32 cellular contexts compared by ENCODE assay signal in genomic region chr1:6251681-6252373, GRCh38.
"Had no signal": no experiment of that assay in that cellular context is flagged by ENCODE, and none has a peak within 500 bp of the region (broad histone marks: within the 10 kb centered on the region; RNA-seq: fewer than 3 reads in every experiment).

No MANE protein-coding gene starts in this region.

- H3K27me3 ChIP-seq: Peyer's patch had no signal

- H3K4me3 ChIP-seq: Peyer's patch had no signal

- H3K27ac ChIP-seq: Peyer's patch, VCaP had no signal

- ATAC-seq: activated naive CD8-positive, alpha-beta T cell treated with anti-CD3 and anti-CD28 coated beads, Interleukin-2, amount 50 U/mL, for 24 hours; PC-3; Right ventricle myocardium inferior; SK-N-SH treated with all-trans-retinoic acid at 6 μM for 48 hours; T-cell had no signal

- DNase-seq: activated B cell treated with CpG ODN at 0.5 μM for 24 hours; activated CD4-positive, alpha-beta memory T cell treated with anti-CD3 and anti-CD28 coated beads, Interleukin-2, amount 10 ng/mL, durations not matched to agents 7 days and 5 days; activated CD4-positive, alpha-beta T cell treated with anti-CD3 and anti-CD28 coated beads for 4 hours; activated CD4-positive, CD25-positive, alpha-beta regulatory T cell treated with anti-CD3 and anti-CD28 coated beads, Interleukin-2, amount 50 U/mL, for 72 hours; activated gamma-delta T cell; activated naive CD4-positive, alpha-beta T cell treated with Interleukin-2 at 50 U/mL for 16 hours; activated naive CD8-positive, alpha-beta T cell treated with anti-CD3 and anti-CD28 coated beads, Interleukin-2, amount 50 U/mL, for 24 hours; activated T-cell treated with anti-CD3 and anti-CD28 coated beads, Interleukin-2, amount 50 U/mL, for 24 hours; anterior cingulate cortex; caudate nucleus; cerebellar nuclear complex; NCI-H1092 treated with DMSO at 0.1 percent for 48 hours; NCI-H1417; NCI-H146; NCI-H187; NCI-H2029 treated with DMSO at 0.1 percent for 48 hours; NCI-H2107; NCI-H2171; NCI-H510A; NCI-H526; NCI-H748 treated with DMSO at 0.1 percent for 48 hours; NK-92 treated with Interleukin-12 subunit alpha and Interleukin-12 subunit beta, amount 100 ng/mL, for 24 hours; PC-3; RPMI8226; SIG-M5; T-cell; T-helper 2 cell; T-helper 9 cell had no signal

- H3K9me3 ChIP-seq: Peyer's patch had no signal
